In the genomic region with DNA sequence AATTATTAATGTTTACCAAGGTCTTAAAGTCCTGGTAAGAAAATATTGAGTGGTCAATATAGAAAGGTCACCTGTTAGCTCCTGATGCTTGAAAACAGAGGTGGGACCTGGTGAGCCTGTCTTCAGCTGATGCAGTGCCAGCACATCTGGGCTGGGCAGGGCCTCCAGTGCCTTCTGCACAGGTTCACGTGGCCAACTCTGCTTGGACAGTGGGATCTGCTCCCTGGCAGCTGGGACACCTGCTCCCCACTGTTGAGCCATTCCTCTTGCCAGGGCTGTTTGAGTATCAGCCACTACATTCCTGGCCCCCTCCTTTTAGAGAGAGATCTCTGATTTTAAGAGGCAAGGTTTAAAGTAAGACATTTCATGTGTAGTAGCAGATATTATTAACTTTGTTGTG, we compare ENCODE assay signal across 2 cellular contexts.
TF ChIP-seq lines count a peak whose summit lies in the region.

No MANE protein-coding gene starts in this region.

TF ChIP-seq in GM23338, 12 proteins besides CTCF, POLR2A, EP300 and RAD21:
- TF ChIP-seq ZNF114 (CRISPR knock-in tag; IDR thresholded peaks at IDR 0.05) = no peak
- no peak for TF ChIP-seq ETS1 (IDR thresholded peaks at IDR 0.05)
- no peak for TF ChIP-seq NANOG (IDR thresholded peaks at IDR 0.05; ENCODE audit: borderline replicate concordance)
- no peak for TF ChIP-seq EZH2 (IDR thresholded peaks at IDR 0.05; ENCODE audit: low read depth, unreplicated experiment)
- no peak for TF ChIP-seq CREB1 (CRISPR knock-in tag; IDR thresholded peaks at IDR 0.05; ENCODE audit: low read depth)
- no peak for TF ChIP-seq JUNB (IDR thresholded peaks at IDR 0.05; ENCODE audit: unreplicated experiment)
- no peak for TF ChIP-seq POLR2AphosphoS5 (IDR thresholded peaks at IDR 0.05; ENCODE audit: low read depth)
- no peak for TF ChIP-seq REST (IDR thresholded peaks at IDR 0.05; ENCODE audit: unreplicated experiment)
- no peak for TF ChIP-seq EZH2phosphoT487 (IDR thresholded peaks at IDR 0.05; ENCODE audit: unreplicated experiment)
- no peak for TF ChIP-seq STAT1 (IDR thresholded peaks at IDR 0.05; ENCODE audit: unreplicated experiment)

TF ChIP-seq in H1, 55 proteins besides CTCF, POLR2A, EP300 and RAD21:
- TF ChIP-seq EZH2 (IDR thresholded peaks at IDR 0.05; ENCODE audit: low read depth, low read length, severe bottlenecking) (no peak), SRF (IDR thresholded peaks at IDR 0.05; ENCODE audit: low read depth, low read length) (no peak), E2F6 (IDR thresholded peaks at IDR 0.05) (no peak), GTF2F1 (IDR thresholded peaks at IDR 0.05; ENCODE audit: borderline replicate concordance, low read depth, low read length) (no peak)
